Comparison of ENCODE assay signal across 8 cellular contexts in genomic region chr3:47475570-47476329, GRCh38. TPM values are rescaled to one million over a fixed set of nuclear protein-coding genes. Genes with fewer than 3 reads are reported as not detected.
DNase-seq lines count a peak whose midpoint lies in the region; ATAC-seq and TF ChIP-seq lines count a peak whose summit lies in the region.

SCAP (minus strand) TSS chr3:47475941; CDS start chr3:47442993, 32,948 bp downstream.

- WGBS in liver = 3% methylated on average over 88 of the region's 88 CpGs

- ATAC-seq in GM19328 (IDR thresholded peaks at IDR 0.05; ENCODE audit: unreplicated experiment) (peak; percentile 92), HG03469 (IDR thresholded peaks at IDR 0.05; ENCODE audit: unreplicated experiment) (peak; percentile 76)

- H3K9ac ChIP-seq in liver (ENCODE audit: low read depth in 1 of 2, low read length in 2 of 2) = peak within 1 kb of the TSS; percentile 80 to 88

- H3K4me1 ChIP-seq in liver (ENCODE audit: control insufficient read depth in 4 of 4, insufficient read depth in 4 of 4, low read length in 3 of 4) = peaks cover 6 to 28% (median 14%) of the 10 kb centered on the region in 4 donors

- peak within 1 kb of the TSS; percentile 91 to 93 (median 92) for H3K4me3 ChIP-seq in liver (ENCODE audit: low read depth in 1 of 3, low read length in 3 of 3)

- peak; percentile 95 for TF ChIP-seq CTCF in liver (IDR thresholded peaks at IDR 0.05; ENCODE audit: low read depth, low read length, missing input control)

- peak within 1 kb of the TSS; percentile 94 to 97 for H3K27ac ChIP-seq in liver (ENCODE audit: low read depth in 1 of 2, low read length in 2 of 2)

- no peaks in the 10 kb centered on the region for H3K9me3 ChIP-seq in liver (ENCODE audit: control insufficient read depth in 4 of 4, low read length in 3 of 4)

- DNase-seq in CD1c-positive myeloid dendritic cell (ENCODE audit: extremely low spot score) = peak; percentile 97
- peak; percentile 71 for DNase-seq in NCI-H774 (lab: John Stamatoyannopoulos, UW)
- DNase-seq in activated CD4-positive, alpha-beta T cell treated with anti-CD3 and anti-CD28 coated beads, Interleukin-2, amount 50 U/mL, for 4 hours = peak; percentile 94 to 95
- DNase-seq in dermis blood vessel endothelial cell = peak; percentile 87
- peak; percentile 95 for DNase-seq in stimulated activated CD4-positive, alpha-beta T cell treated with anti-CD3 and anti-CD28 coated beads, Interleukin-4, amount 100 ng/mL, for 1 hour

- peak; percentile 79 to 88 for TF ChIP-seq RAD21 in liver (IDR thresholded peaks at IDR 0.05)

- H3K27me3 ChIP-seq in liver (ENCODE audit: control insufficient read depth in 4 of 4, insufficient read depth in 4 of 4, low read length in 3 of 4) = no peaks in the 10 kb centered on the region

- H3K36me3 ChIP-seq in liver (ENCODE audit: control insufficient read depth in 4 of 4, insufficient read depth in 3 of 4, low read depth in 1 of 4, low read length in 3 of 4) = no peaks in the 10 kb centered on the region

TF ChIP-seq in liver, 16 proteins besides CTCF, POLR2A, EP300 and RAD21:
- no peak for TF ChIP-seq ZBTB33 (IDR thresholded peaks at IDR 0.05)
- TF ChIP-seq HNF4A (conservative IDR thresholded peaks at IDR 0.05) = peak in 1 of 2 donors; percentile 63
- TF ChIP-seq FOXA1 (IDR thresholded peaks at IDR 0.05) = no peak
- TF ChIP-seq MAX (IDR thresholded peaks at IDR 0.05) = peak; percentile 76
- peak; percentile 96 for TF ChIP-seq NR2F2 (IDR thresholded peaks at IDR 0.05)
- TF ChIP-seq SP1 (IDR thresholded peaks at IDR 0.05) = peak; percentile 69
- TF ChIP-seq FOXA2 (IDR thresholded peaks at IDR 0.05) = no peak
- TF ChIP-seq, protein P1, sequence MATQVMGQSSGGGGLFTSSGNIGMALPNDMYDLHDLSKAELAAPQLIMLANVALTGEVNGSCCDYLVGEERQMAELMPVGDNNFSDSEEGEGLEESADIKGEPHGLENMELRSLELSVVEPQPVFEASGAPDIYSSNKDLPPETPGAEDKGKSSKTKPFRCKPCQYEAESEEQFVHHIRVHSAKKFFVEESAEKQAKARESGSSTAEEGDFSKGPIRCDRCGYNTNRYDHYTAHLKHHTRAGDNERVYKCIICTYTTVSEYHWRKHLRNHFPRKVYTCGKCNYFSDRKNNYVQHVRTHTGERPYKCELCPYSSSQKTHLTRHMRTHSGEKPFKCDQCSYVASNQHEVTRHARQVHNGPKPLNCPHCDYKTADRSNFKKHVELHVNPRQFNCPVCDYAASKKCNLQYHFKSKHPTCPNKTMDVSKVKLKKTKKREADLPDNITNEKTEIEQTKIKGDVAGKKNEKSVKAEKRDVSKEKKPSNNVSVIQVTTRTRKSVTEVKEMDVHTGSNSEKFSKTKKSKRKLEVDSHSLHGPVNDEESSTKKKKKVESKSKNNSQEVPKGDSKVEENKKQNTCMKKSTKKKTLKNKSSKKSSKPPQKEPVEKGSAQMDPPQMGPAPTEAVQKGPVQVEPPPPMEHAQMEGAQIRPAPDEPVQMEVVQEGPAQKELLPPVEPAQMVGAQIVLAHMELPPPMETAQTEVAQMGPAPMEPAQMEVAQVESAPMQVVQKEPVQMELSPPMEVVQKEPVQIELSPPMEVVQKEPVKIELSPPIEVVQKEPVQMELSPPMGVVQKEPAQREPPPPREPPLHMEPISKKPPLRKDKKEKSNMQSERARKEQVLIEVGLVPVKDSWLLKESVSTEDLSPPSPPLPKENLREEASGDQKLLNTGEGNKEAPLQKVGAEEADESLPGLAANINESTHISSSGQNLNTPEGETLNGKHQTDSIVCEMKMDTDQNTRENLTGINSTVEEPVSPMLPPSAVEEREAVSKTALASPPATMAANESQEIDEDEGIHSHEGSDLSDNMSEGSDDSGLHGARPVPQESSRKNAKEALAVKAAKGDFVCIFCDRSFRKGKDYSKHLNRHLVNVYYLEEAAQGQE (IDR thresholded peaks at IDR 0.05) = peak; percentile 90
- TF ChIP-seq JUND (IDR thresholded peaks at IDR 0.05) = no peak
- TF ChIP-seq TAF1 (conservative IDR thresholded peaks at IDR 0.05) = no peak
- no peak for TF ChIP-seq HNF4G (IDR thresholded peaks at IDR 0.05)
- TF ChIP-seq ATF3 (IDR thresholded peaks at IDR 0.05) = no peak
- TF ChIP-seq GABPA (IDR thresholded peaks at IDR 0.05 in 1 of 2, conservative IDR thresholded peaks at IDR 0.05 in 1 of 2) = peak in 1 of 2 donors; percentile 39
- peak; percentile 77 for TF ChIP-seq YY1 (IDR thresholded peaks at IDR 0.05)
- peak; percentile 75 to 79 for TF ChIP-seq RXRA (IDR thresholded peaks at IDR 0.05)
- peak in 1 of 2 donors; percentile 20 for TF ChIP-seq EGR1 (IDR thresholded peaks at IDR 0.05; ENCODE audit: low read depth in 2 of 2)

RNA-seq across cellular contexts. Expression of gene SCAP, which starts in this region (rescaled TPM):
- 83.0 and 116 TPM in 2 replicates for total RNA-seq in dermis blood vessel endothelial cell
- 10 to 100 TPM; 56.2 to 84.8 TPM for total RNA-seq in liver
- 10 to 100 TPM; 25.9 to 62.4 TPM for polyA plus RNA-seq in liver

Comparison
In these comparisons a context has a peak if more than half of its experiments do, and no peak if none do; other contexts are left out.
1. Peak in every context shown above with its lines: DNase-seq, ATAC-seq, H3K4me3 ChIP-seq and H3K27ac ChIP-seq.